1 cellular context compared by ENCODE assay signal in genomic region chr6:119467478-119468081, GRCh38.
TF ChIP-seq lines count a peak whose summit lies in the region.

No MANE protein-coding gene starts in this region.

TF ChIP-seq in H1, 55 proteins besides CTCF, POLR2A, EP300 and RAD21 (continued from another document):
- TF ChIP-seq BCL11A (IDR thresholded peaks at IDR 0.05; ENCODE audit: low read depth in 2 of 2, low read length in 2 of 2) (no peak), SIRT6 (IDR thresholded peaks at IDR 0.05; ENCODE audit: low read length) (no peak), NRF1 (IDR thresholded peaks at IDR 0.05; ENCODE audit: low read depth, low read length) (no peak), MAX (IDR thresholded peaks at IDR 0.05) (no peak), YY1 (IDR thresholded peaks at IDR 0.05; ENCODE audit: low read depth, low read length) (no peak), GABPA (IDR thresholded peaks at IDR 0.05; ENCODE audit: borderline replicate concordance, insufficient read depth, low read length) (no peak), RFX5 (IDR thresholded peaks at IDR 0.05; ENCODE audit: borderline replicate concordance, low read depth, low read length) (no peak)
TF ChIP-seq in H1: peak in this region for 0.
